Comparison of ENCODE assay signal across 17 cellular contexts in genomic region chr15:31285772-31286261, GRCh38. TPM values are rescaled to one million over a fixed set of nuclear protein-coding genes. Genes with fewer than 3 reads are reported as not detected.
DNase-seq lines count a peak whose midpoint lies in the region; ATAC-seq, FAIRE-seq and TF ChIP-seq lines count a peak whose summit lies in the region.
"Had no signal": no experiment of that assay in that cellular context is flagged by ENCODE, and none has a peak within 500 bp of the region (broad histone marks: within the 10 kb centered on the region; RNA-seq: fewer than 3 reads in every experiment).

No MANE protein-coding gene starts in this region.

- intact Hi-C loops in CD8-positive, alpha-beta T cell (cut with DNase I, micrococcal nuclease) = no loop called here

- no peaks in the 10 kb centered on the region for H3K27me3 Mint-ChIP-seq in activated T-helper 17 cell treated with anti-CD3 and anti-CD28 coated beads, Interleukin-2, amount 50 U/mL, for 72 hours
- no peaks in the 10 kb centered on the region for H3K27me3 Mint-ChIP-seq in CD8-positive, alpha-beta T cell (ENCODE audit: low read depth)
- no peaks in the 10 kb centered on the region for H3K27me3 Mint-ChIP-seq in T-helper 17 cell

- H3K4me1 ChIP-seq in CD8-positive, alpha-beta T cell (ENCODE audit: insufficient read depth, low read length) = no peaks in the 10 kb centered on the region

- no peak for FAIRE-seq in D721Med (lab: Jason Lieb, UNC)
- FAIRE-seq: G401.6 had no signal

- H3K4me3 ChIP-seq in CD8-positive, alpha-beta T cell (ENCODE audit: low read depth, low read length) = no peak overlapping the region
- H3K4me3 ChIP-seq: cardiac muscle cell had no signal

- CTCF ChIA-PET in CD8-positive, alpha-beta T cell (lab: Charles Lee) = no interaction called here

- no peak overlapping the region for H3K27ac ChIP-seq in CD8-positive, alpha-beta T cell (ENCODE audit: low read depth, low read length)
- H3K27ac ChIP-seq: cardiac muscle cell had no signal

- ATAC-seq in GM18861 (IDR thresholded peaks at IDR 0.05; ENCODE audit: unreplicated experiment) (peak; percentile 85), GM21447 (IDR thresholded peaks at IDR 0.05; ENCODE audit: unreplicated experiment) (peak; percentile 77), HG03039 (IDR thresholded peaks at IDR 0.05; ENCODE audit: unreplicated experiment) (peak; percentile 40), T-helper 17 cell (no peak)
- peak; percentile 47 for ATAC-seq in activated T-helper 17 cell treated with anti-CD3 and anti-CD28 coated beads, Interleukin-2, amount 50 U/mL, for 72 hours (replicated peaks)
- ATAC-seq in CD8-positive, alpha-beta T cell = no peak
- ATAC-seq: HCT116 had no signal

- H3K27me3 ChIP-seq in CD8-positive, alpha-beta T cell (ENCODE audit: insufficient read depth, low read length) = no peaks in the 10 kb centered on the region

- no peak overlapping the region for H3K4me3 Mint-ChIP-seq in activated T-helper 17 cell treated with anti-CD3 and anti-CD28 coated beads, Interleukin-2, amount 50 U/mL, for 72 hours
- no peak overlapping the region for H3K4me3 Mint-ChIP-seq in CD8-positive, alpha-beta T cell
- H3K4me3 Mint-ChIP-seq in T-helper 17 cell = no peak overlapping the region
- H3K4me3 Mint-ChIP-seq: endodermal cell had no signal

- POLR2A ChIA-PET in CD8-positive, alpha-beta T cell (lab: Charles Lee) = no interaction called here

- no peak overlapping the region for H3K27ac Mint-ChIP-seq in activated T-helper 17 cell treated with anti-CD3 and anti-CD28 coated beads, Interleukin-2, amount 50 U/mL, for 72 hours
- no peak overlapping the region for H3K27ac Mint-ChIP-seq in CD8-positive, alpha-beta T cell
- H3K27ac Mint-ChIP-seq in T-helper 17 cell = no peak overlapping the region
- H3K27ac Mint-ChIP-seq: endodermal cell had no signal

- no peaks in the 10 kb centered on the region for H3K4me1 Mint-ChIP-seq in activated T-helper 17 cell treated with anti-CD3 and anti-CD28 coated beads, Interleukin-2, amount 50 U/mL, for 72 hours
- H3K4me1 Mint-ChIP-seq in CD8-positive, alpha-beta T cell (ENCODE audit: low read depth) = peaks cover 1% of the 10 kb centered on the region
- H3K4me1 Mint-ChIP-seq in T-helper 17 cell = peaks cover 2% of the 10 kb centered on the region

- no peak for TF ChIP-seq CTCF in D721Med (IDR thresholded peaks at IDR 0.05; ENCODE audit: insufficient read depth, missing control alignments)
- TF ChIP-seq CTCF in CD8-positive, alpha-beta T cell (IDR thresholded peaks at IDR 0.05) = no peak

- no peaks in the 10 kb centered on the region for H3K36me3 Mint-ChIP-seq in activated T-helper 17 cell treated with anti-CD3 and anti-CD28 coated beads, Interleukin-2, amount 50 U/mL, for 72 hours (ENCODE audit: low read depth)
- H3K36me3 Mint-ChIP-seq in CD8-positive, alpha-beta T cell = no peaks in the 10 kb centered on the region
- H3K36me3 Mint-ChIP-seq in T-helper 17 cell (ENCODE audit: low read depth) = no peaks in the 10 kb centered on the region

- H3K9me3 ChIP-seq in CD8-positive, alpha-beta T cell (ENCODE audit: low read length) = no peaks in the 10 kb centered on the region
- no peaks in the 10 kb centered on the region for H3K9me3 ChIP-seq in T-helper 17 cell (ENCODE audit: control insufficient read depth, low read length, poor library complexity, severe bottlenecking)
- H3K9me3 ChIP-seq: SK-N-SH had no signal

- H3K9me3 Mint-ChIP-seq in activated T-helper 17 cell treated with anti-CD3 and anti-CD28 coated beads, Interleukin-2, amount 50 U/mL, for 72 hours = peaks cover 5% of the 10 kb centered on the region
- no peaks in the 10 kb centered on the region for H3K9me3 Mint-ChIP-seq in CD8-positive, alpha-beta T cell

- DNase-seq in NCI-H526 (lab: John Stamatoyannopoulos, UW) = no peak
- no peak for DNase-seq in D721Med (ENCODE audit: insufficient read length, low spot score)
- DNase-seq in CD8-positive, alpha-beta T cell = no peak
- no peak for DNase-seq in T-helper 17 cell
- DNase-seq: activated naive CD4-positive, alpha-beta T cell treated with anti-CD3 and anti-CD28 coated beads, Interleukin-2, amount 50 U/mL, for 16 hours; C1 segment of cervical spinal cord; endodermal cell; foreskin melanocyte; NCI-H2081 treated with DMSO at 0.1 percent for 48 hours; SK-N-SH had no signal

- H3K36me3 ChIP-seq in CD8-positive, alpha-beta T cell (ENCODE audit: insufficient read depth, low read length) = no peaks in the 10 kb centered on the region
- H3K36me3 ChIP-seq: cardiac muscle cell had no signal

RNA-seq across cellular contexts. Expression of gene KLF13, which starts 40.8 kb away (rescaled TPM):
- total RNA-seq in activated T-helper 17 cell treated with anti-CD3 and anti-CD28 coated beads, Interleukin-2, amount 50 U/mL, for 72 hours = 100 to 1,000 TPM; 101 to 119 TPM
- 100 to 1,000 TPM; 359 to 364 TPM for total RNA-seq in CD8-positive, alpha-beta T cell
- 100 to 1,000 TPM; 184 to 226 TPM for total RNA-seq in T-helper 17 cell

Comparison
In these comparisons a context has a peak if more than half of its experiments do, and no peak if none do; other contexts are left out.
1. ATAC-seq: peak in GM18861 (single experiment), GM21447 (single experiment), HG03039 (single experiment) and activated T-helper 17 cell treated with anti-CD3 and anti-CD28 coated beads, Interleukin-2, amount 50 U/mL, for 72 hours (single experiment); none in CD8-positive, alpha-beta T cell (single experiment) and T-helper 17 cell (single experiment).